In genomic region chr11:8250981-8251620, GRCh38 we compare ENCODE assay signal across 28 cellular contexts. TPM values are rescaled to one million over a fixed set of nuclear protein-coding genes. Genes with fewer than 3 reads are reported as not detected.
A peak's percentile ranks its signal among the peaks of the same experiment; 100 is the strongest.
DNase-seq lines count a peak whose midpoint lies in the region; ATAC-seq and TF ChIP-seq lines count a peak whose summit lies in the region.
"Had no signal": no experiment of that assay in that cellular context is flagged by ENCODE, and none has a peak within 500 bp of the region (broad histone marks: within the 10 kb centered on the region; RNA-seq: fewer than 3 reads in every experiment).

No MANE protein-coding gene starts in this region.

- H3K9me3 Mint-ChIP-seq in brain: peaks cover 0 to 4% (median 0%) of the 10 kb centered on the region in 5 experiments
- no peaks in the 10 kb centered on the region for H3K9me3 Mint-ChIP-seq in stimulated activated memory B cell treated with anti-CD40 and anti-IgM and Interleukin-4, amounts not matched to agents 10 μg/mL and 1 μg/mL and 100 μg/mL, for 72 hours
- H3K9me3 Mint-ChIP-seq in T-helper 2 cell treated with Interferon-gamma antibody and Interleukin-4, amounts not matched to agents 5 μg/mL and 100 μg/mL, for 36 hours: no peaks in the 10 kb centered on the region
- H3K9me3 Mint-ChIP-seq: activated naive CD8-positive, alpha-beta T cell treated with anti-CD3 and anti-CD28 coated beads, Interleukin-2, amount 10 ng/mL, durations not matched to agents 7 days and 5 days; activated T-helper 1 cell treated with anti-CD3 and anti-CD28 coated beads, Interleukin-12 subunit alpha, Interleukin-12 subunit beta, Interleukin-2, Interleukin-4 antibody, amounts not matched to agents 30 ng/mL and 10 ng/mL and 1 ng/mL, durations not matched to agents 14 hours and 24 hours and 36 hours; CD4-positive, alpha-beta memory T cell; central memory CD8-positive, alpha-beta T cell; HFFc6; nephron progenitor cell; stimulated activated naive CD8-positive, alpha-beta T cell treated with anti-CD3 and anti-CD28 coated beads, Interleukin-15, Interleukin-2, amounts not matched to agents 100 ng/mL and 50 ng/mL, for 24 hours had no signal

- H3K27ac ChIP-seq in suprapubic skin: peak overlapping the region; percentile 57
- H3K27ac ChIP-seq: A549, dorsolateral prefrontal cortex, tibial nerve had no signal

- WGBS in suprapubic skin: 48% methylated on average over 11 of the region's 11 CpGs

- no peak for ATAC-seq in stimulated activated memory B cell treated with anti-CD40 and anti-IgM and Interleukin-4, amounts not matched to agents 10 μg/mL and 1 μg/mL and 100 μg/mL, for 72 hours
- ATAC-seq in HG02973 (IDR thresholded peaks at IDR 0.05; ENCODE audit: unreplicated experiment): no peak
- ATAC-seq: A549, GM12878 had no signal

- H3K27me3 Mint-ChIP-seq in brain: peaks cover 5% of the 10 kb centered on the region
- H3K27me3 Mint-ChIP-seq in stimulated activated memory B cell treated with anti-CD40 and anti-IgM and Interleukin-4, amounts not matched to agents 10 μg/mL and 1 μg/mL and 100 μg/mL, for 72 hours: peaks cover 20% of the 10 kb centered on the region
- no peaks in the 10 kb centered on the region for H3K27me3 Mint-ChIP-seq in T-helper 2 cell treated with Interferon-gamma antibody and Interleukin-4, amounts not matched to agents 5 μg/mL and 100 μg/mL, for 36 hours (ENCODE audit: low read depth)

- peaks cover 4% of the 10 kb centered on the region for H3K27me3 ChIP-seq in suprapubic skin
- H3K27me3 ChIP-seq: tibial nerve had no signal

- H3K27ac Mint-ChIP-seq in brain: peak overlapping the region in 3 of 5 experiments; percentile 43 to 52 (median 46)
- H3K27ac Mint-ChIP-seq in stimulated activated memory B cell treated with anti-CD40 and anti-IgM and Interleukin-4, amounts not matched to agents 10 μg/mL and 1 μg/mL and 100 μg/mL, for 72 hours: no peak overlapping the region
- H3K27ac Mint-ChIP-seq in T-helper 2 cell treated with Interferon-gamma antibody and Interleukin-4, amounts not matched to agents 5 μg/mL and 100 μg/mL, for 36 hours: no peak overlapping the region
- H3K27ac Mint-ChIP-seq: activated naive CD8-positive, alpha-beta T cell treated with anti-CD3 and anti-CD28 coated beads, Interleukin-2, amount 10 ng/mL, durations not matched to agents 7 days and 5 days; activated T-helper 1 cell treated with anti-CD3 and anti-CD28 coated beads, Interleukin-12 subunit alpha, Interleukin-12 subunit beta, Interleukin-2, Interleukin-4 antibody, amounts not matched to agents 30 ng/mL and 10 ng/mL and 1 ng/mL, durations not matched to agents 14 hours and 24 hours and 36 hours; HFFc6; nephron progenitor cell; stimulated activated naive CD8-positive, alpha-beta T cell treated with anti-CD3 and anti-CD28 coated beads, Interleukin-15, Interleukin-2, amounts not matched to agents 100 ng/mL and 50 ng/mL, for 24 hours had no signal

- peaks cover 20% of the 10 kb centered on the region for H3K4me1 ChIP-seq in suprapubic skin
- H3K4me1 ChIP-seq: A549, tibial nerve had no signal

- H3K36me3 Mint-ChIP-seq in brain: peaks cover 1% of the 10 kb centered on the region
- H3K36me3 Mint-ChIP-seq in stimulated activated memory B cell treated with anti-CD40 and anti-IgM and Interleukin-4, amounts not matched to agents 10 μg/mL and 1 μg/mL and 100 μg/mL, for 72 hours: no peaks in the 10 kb centered on the region
- H3K36me3 Mint-ChIP-seq in T-helper 2 cell treated with Interferon-gamma antibody and Interleukin-4, amounts not matched to agents 5 μg/mL and 100 μg/mL, for 36 hours (ENCODE audit: low read depth): no peaks in the 10 kb centered on the region
- H3K36me3 Mint-ChIP-seq: activated naive CD8-positive, alpha-beta T cell treated with anti-CD3 and anti-CD28 coated beads, Interleukin-2, amount 10 ng/mL, durations not matched to agents 7 days and 5 days; CD4-positive, alpha-beta memory T cell had no signal

- no peaks in the 10 kb centered on the region for H3K9me3 ChIP-seq in suprapubic skin
- H3K9me3 ChIP-seq: A549, tibial nerve had no signal

- H3K4me3 Mint-ChIP-seq in brain: no peak overlapping the region
- no peak overlapping the region for H3K4me3 Mint-ChIP-seq in stimulated activated memory B cell treated with anti-CD40 and anti-IgM and Interleukin-4, amounts not matched to agents 10 μg/mL and 1 μg/mL and 100 μg/mL, for 72 hours
- H3K4me3 Mint-ChIP-seq in T-helper 2 cell treated with Interferon-gamma antibody and Interleukin-4, amounts not matched to agents 5 μg/mL and 100 μg/mL, for 36 hours: no peak overlapping the region
- H3K4me3 Mint-ChIP-seq: activated naive CD8-positive, alpha-beta T cell treated with anti-CD3 and anti-CD28 coated beads, Interleukin-2, amount 10 ng/mL, durations not matched to agents 7 days and 5 days; activated T-helper 1 cell treated with anti-CD3 and anti-CD28 coated beads, Interleukin-12 subunit alpha, Interleukin-12 subunit beta, Interleukin-2, Interleukin-4 antibody, amounts not matched to agents 30 ng/mL and 10 ng/mL and 1 ng/mL, durations not matched to agents 14 hours and 24 hours and 36 hours; CD4-positive, alpha-beta memory T cell; central memory CD8-positive, alpha-beta T cell; HFFc6; nephron progenitor cell; stimulated activated naive CD8-positive, alpha-beta T cell treated with anti-CD3 and anti-CD28 coated beads, Interleukin-15, Interleukin-2, amounts not matched to agents 100 ng/mL and 50 ng/mL, for 24 hours had no signal

- TF ChIP-seq CTCF in brain (conservative IDR thresholded peaks at IDR 0.05) (no peak), suprapubic skin (IDR thresholded peaks at IDR 0.05) (no peak)

- no peak overlapping the region for H3K4me3 ChIP-seq in suprapubic skin
- H3K4me3 ChIP-seq: A549, dorsolateral prefrontal cortex, GM12878, lung, tibial nerve had no signal

- no peaks in the 10 kb centered on the region for H3K36me3 ChIP-seq in suprapubic skin
- H3K36me3 ChIP-seq: tibial nerve had no signal

- no peak for TF ChIP-seq EP300 in suprapubic skin (IDR thresholded peaks at IDR 0.05)

- peak; percentile 1 for DNase-seq in activated gamma-delta T cell treated with Interleukin-2 at 50 U/mL for 16 hours
- DNase-seq in activated gamma-delta T cell (lab: John Stamatoyannopoulos, UW): no peak
- peak; percentile 79 for DNase-seq in mesenteric fat pad (ENCODE audit: low spot score)
- peak; percentile 46 to 70 for DNase-seq in suprapubic skin (ENCODE audit: low spot score in 2 of 2)
- no peak for DNase-seq in T-helper 2 cell treated with Interferon-gamma antibody and Interleukin-4, amounts not matched to agents 5 μg/mL and 100 μg/mL, for 36 hours (ENCODE audit: low spot score)
- DNase-seq: activated CD4-positive, alpha-beta T cell treated with anti-CD3 and anti-CD28 coated beads, Interleukin-2, amount 50 U/mL, for 1 hour; activated naive CD8-positive, alpha-beta T cell treated with anti-CD3 and anti-CD28 coated beads, Interleukin-2, amount 10 ng/mL, durations not matched to agents 7 days and 5 days; AML-193; CD4-positive, alpha-beta memory T cell; HFFc6; Kasumi-1; NCI-H146; NCI-H2107; nephron progenitor cell; stimulated activated CD4-positive, alpha-beta T cell treated with anti-CD3 and anti-CD28 coated beads, Interleukin-15, amount 100 ng/mL, for 24 hours; T-helper 2 cell had no signal

- TF ChIP-seq POLR2A in suprapubic skin (IDR thresholded peaks at IDR 0.05): no peak

- H3K4me1 Mint-ChIP-seq in brain: peaks cover 71% of the 10 kb centered on the region
- H3K4me1 Mint-ChIP-seq in stimulated activated memory B cell treated with anti-CD40 and anti-IgM and Interleukin-4, amounts not matched to agents 10 μg/mL and 1 μg/mL and 100 μg/mL, for 72 hours: no peaks in the 10 kb centered on the region
- no peaks in the 10 kb centered on the region for H3K4me1 Mint-ChIP-seq in T-helper 2 cell treated with Interferon-gamma antibody and Interleukin-4, amounts not matched to agents 5 μg/mL and 100 μg/mL, for 36 hours (ENCODE audit: low read depth)
- H3K4me1 Mint-ChIP-seq: activated naive CD8-positive, alpha-beta T cell treated with anti-CD3 and anti-CD28 coated beads, Interleukin-2, amount 10 ng/mL, durations not matched to agents 7 days and 5 days; CD4-positive, alpha-beta memory T cell; central memory CD8-positive, alpha-beta T cell; nephron progenitor cell had no signal

RNA-seq across cellular contexts. Expression of gene LMO1, which starts 12.6 kb away (rescaled TPM):
- polyA plus RNA-seq in brain (ENCODE audit: insufficient read depth, low read depth, low replicate concordance): 0.93 TPM
- total RNA-seq in mesenteric fat pad (not detected), suprapubic skin (10 to 100 TPM in 2 of 4 donors, 1 to 10 TPM in 2; 6.2 to 29.4 (median 8.2) TPM)
- total RNA-seq: activated naive CD8-positive, alpha-beta T cell treated with anti-CD3 and anti-CD28 coated beads, Interleukin-2, amount 10 ng/mL, durations not matched to agents 7 days and 5 days; activated T-helper 1 cell treated with anti-CD3 and anti-CD28 coated beads, Interleukin-12 subunit alpha, Interleukin-12 subunit beta, Interleukin-2, Interleukin-4 antibody, amounts not matched to agents 30 ng/mL and 10 ng/mL and 1 ng/mL, durations not matched to agents 14 hours and 24 hours and 36 hours; CD4-positive, alpha-beta memory T cell; endothelial cell of umbilical vein; GM12878; HFFc6; tibial nerve had no signal
- polyA plus RNA-seq: CD4-positive, alpha-beta memory T cell; endothelial cell of umbilical vein; GM12878; lung had no signal

Comparison
In these comparisons a context has a peak if more than half of its experiments do, and no peak if none do; other contexts are left out.
1. DNase-seq: peak in activated gamma-delta T cell treated with Interleukin-2 at 50 U/mL for 16 hours (single experiment), mesenteric fat pad (single experiment) and suprapubic skin (2 of 2); none in activated gamma-delta T cell (single experiment) and T-helper 2 cell treated with Interferon-gamma antibody and Interleukin-4, amounts not matched to agents 5 μg/mL and 100 μg/mL, for 36 hours (single experiment).
2. H3K27ac Mint-ChIP-seq: peak in brain (3 of 5); none in stimulated activated memory B cell treated with anti-CD40 and anti-IgM and Interleukin-4, amounts not matched to agents 10 μg/mL and 1 μg/mL and 100 μg/mL, for 72 hours (single experiment) and T-helper 2 cell treated with Interferon-gamma antibody and Interleukin-4, amounts not matched to agents 5 μg/mL and 100 μg/mL, for 36 hours (single experiment).